In genomic region chr7:70303309-70303708, GRCh38 we compare ENCODE assay signal across 23 cellular contexts.
"Had no signal": no experiment of that assay in that cellular context is flagged by ENCODE, and none has a peak within 500 bp of the region (broad histone marks: within the 10 kb centered on the region; RNA-seq: fewer than 3 reads in every experiment).

No MANE protein-coding gene starts in this region.

- H3K4me1 ChIP-seq: ascending aorta, gastrocnemius medialis, heart left ventricle, left ventricle myocardium inferior, vagina had no signal

- H3K27me3 ChIP-seq: ascending aorta, gastrocnemius medialis, heart left ventricle, stomach, vagina had no signal

- DNase-seq: activated CD4-positive, alpha-beta T cell treated with anti-CD3 and anti-CD28 coated beads for 4 hours; activated CD8-positive, alpha-beta memory T cell treated with anti-CD3 and anti-CD28 coated beads for 24 hours; activated CD8-positive, alpha-beta memory T cell treated with anti-CD3 and anti-CD28 coated beads, Interleukin-2, amount 50 U/mL, for 48 hours; activated effector memory CD4-positive, alpha-beta T cell treated with Interleukin-2 at 50 U/mL for 16 hours; activated naive CD4-positive, alpha-beta T cell treated with anti-CD3 and anti-CD28 coated beads, Interleukin-2, amount 10 ng/mL, durations not matched to agents 7 days and 5 days; activated T-cell treated with anti-CD3 and anti-CD28 coated beads, Interleukin-2, amount 50 U/mL, for 48 hours; gastrocnemius medialis; heart left ventricle; kidney glomerular epithelial cell; left ventricle myocardium inferior; mucosa of descending colon; naive B cell; stimulated activated CD4-positive, alpha-beta T cell treated with anti-CD3 and anti-CD28 coated beads, Interleukin-12 subunit alpha, Interleukin-12 subunit beta, amount 100 ng/mL, for 4 hours; stimulated activated CD4-positive, alpha-beta T cell treated with anti-CD3 and anti-CD28 coated beads, Interleukin-1b, Interleukin-23, amount 100 ng/mL, for 48 hours; stomach; trophoblast cell had no signal

- H3K27ac Mint-ChIP-seq: activated naive CD4-positive, alpha-beta T cell treated with anti-CD3 and anti-CD28 coated beads, Interleukin-2, amount 10 ng/mL, durations not matched to agents 7 days and 5 days; memory B cell; progenitor cell of endocrine pancreas; WTC11 had no signal

- H3K9me3 Mint-ChIP-seq: memory B cell, naive B cell, neural crest cell, WTC11 had no signal

- H3K36me3 Mint-ChIP-seq: activated naive CD4-positive, alpha-beta T cell treated with anti-CD3 and anti-CD28 coated beads, Interleukin-2, amount 10 ng/mL, durations not matched to agents 7 days and 5 days; WTC11 had no signal

- ATAC-seq: gastrocnemius medialis, heart left ventricle, mucosa of descending colon, WTC11 had no signal

- H3K27ac ChIP-seq: ascending aorta, coronary artery, gastrocnemius medialis, heart left ventricle, left ventricle myocardium inferior, stomach, vagina had no signal

- H3K9me3 ChIP-seq: ascending aorta, gastrocnemius medialis, heart left ventricle, left ventricle myocardium inferior, mucosa of descending colon, stomach, vagina had no signal

- H3K27me3 Mint-ChIP-seq: activated naive CD4-positive, alpha-beta T cell treated with anti-CD3 and anti-CD28 coated beads, Interleukin-2, amount 10 ng/mL, durations not matched to agents 7 days and 5 days; memory B cell; naive B cell; progenitor cell of endocrine pancreas had no signal

- H3K36me3 ChIP-seq: ascending aorta, gastrocnemius medialis, heart left ventricle, left ventricle myocardium inferior, stomach, vagina had no signal

- H3K4me3 Mint-ChIP-seq: activated naive CD4-positive, alpha-beta T cell treated with anti-CD3 and anti-CD28 coated beads, Interleukin-2, amount 10 ng/mL, durations not matched to agents 7 days and 5 days; memory B cell; naive B cell; neural crest cell; WTC11 had no signal

- H3K4me3 ChIP-seq: ascending aorta, coronary artery, gastrocnemius medialis, heart left ventricle, left ventricle myocardium inferior, mucosa of descending colon, stomach, vagina had no signal

- H3K4me1 Mint-ChIP-seq: memory B cell, naive B cell, WTC11 had no signal
